Comparison of ENCODE assay signal across 8 cellular contexts in the genomic region with DNA sequence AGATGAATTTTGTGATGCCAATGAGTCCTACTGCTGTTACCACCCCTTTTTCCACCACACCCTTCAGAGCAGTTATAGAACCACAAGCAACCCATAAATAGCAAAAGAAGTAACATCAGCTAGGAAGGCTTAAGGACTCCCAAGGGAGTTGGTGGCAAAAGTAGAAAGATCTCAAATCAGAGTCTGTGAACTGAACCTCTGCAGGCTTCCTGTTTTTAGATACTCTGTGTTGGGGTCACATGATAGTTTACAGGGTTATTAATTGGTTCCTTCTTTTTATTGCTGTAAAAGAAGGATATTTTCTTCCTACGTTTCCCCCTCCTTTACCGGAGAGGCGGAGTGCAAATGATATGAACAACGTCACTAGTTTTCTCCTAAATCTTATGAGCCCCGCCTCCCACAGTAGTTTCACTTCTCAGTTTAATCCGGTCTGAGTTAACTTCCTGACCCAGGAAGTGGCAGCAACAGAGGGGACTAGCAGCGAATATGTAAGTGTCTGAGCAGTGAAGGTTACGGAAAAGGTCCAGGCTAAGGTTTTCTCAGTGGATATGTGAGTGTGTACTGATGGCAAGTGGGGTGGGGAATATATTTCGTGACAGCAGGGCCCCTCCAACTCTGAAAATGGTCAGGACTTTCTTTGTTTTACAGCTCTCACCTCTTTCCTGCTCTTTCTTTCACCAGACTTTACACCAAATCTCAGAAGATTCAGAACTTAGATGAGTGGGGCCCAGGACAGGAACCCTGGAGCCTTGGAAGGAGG. TPM values are rescaled to one million over a fixed set of nuclear protein-coding genes. Genes with fewer than 3 reads are reported as not detected.
DNase-seq lines count a peak whose midpoint lies in the region; ATAC-seq and TF ChIP-seq lines count a peak whose summit lies in the region.

TRIM38 (plus strand) TSS at position 435 of the 760 bp plus-strand sequence. CDS start 3,721 bp downstream, outside the sequence.

- H3K4me3 ChIP-seq in ACC112 (ENCODE audit: low read depth, low read length) = peak within 1 kb of the TSS; percentile 78
- peak within 1 kb of the TSS; percentile 93 for H3K4me3 ChIP-seq in OCI-LY1 (ENCODE audit: low read depth, low read length, poor library complexity, severe bottlenecking)
- peak within 1 kb of the TSS; percentile 56 to 71 (median 62) for H3K4me3 ChIP-seq in esophagus muscularis mucosa

- H3K36me3 Mint-ChIP-seq in natural killer cell = peaks cover 11% of the 10 kb centered on the region

- TF ChIP-seq EP300 in esophagus muscularis mucosa (IDR thresholded peaks at IDR 0.05) = no peak

- no peaks in the 10 kb centered on the region for H3F3A ChIP-seq in OCI-LY1 (ENCODE audit: insufficient read depth, low read length)

- intact Hi-C loops in esophagus muscularis mucosa (cut with DNase I) (loop anchor here (5.0 kb wide), 1 partner anchor 35 kb away; no protein-coding TSS in a partner anchor), natural killer cell (cut with micrococcal nuclease) (loop anchor here (2.0 kb wide), 1 partner anchor 30 kb away; no protein-coding TSS in a partner anchor)

- WGBS in esophagus muscularis mucosa = 12% methylated on average over 9 of the region's 9 CpGs

- H4K20me1 ChIP-seq in OCI-LY1 (ENCODE audit: insufficient read depth, low read length) = no peaks in the 10 kb centered on the region

- no peaks in the 10 kb centered on the region for H3K27me3 ChIP-seq in ACC112 (ENCODE audit: insufficient read depth, low read length)
- H3K27me3 ChIP-seq in OCI-LY1 (ENCODE audit: insufficient read depth, low read length) = no peaks in the 10 kb centered on the region
- no peaks in the 10 kb centered on the region for H3K27me3 ChIP-seq in esophagus muscularis mucosa

- no peak for TF ChIP-seq CTCF in OCI-LY1 (IDR thresholded peaks at IDR 0.05; ENCODE audit: low read length)
- TF ChIP-seq CTCF in esophagus muscularis mucosa (IDR thresholded peaks at IDR 0.05) = no peak
- TF ChIP-seq CTCF in natural killer cell (IDR thresholded peaks at IDR 0.05) = no peak

- H3K9me3 Mint-ChIP-seq in natural killer cell = peaks cover 0 to 2% of the 10 kb centered on the region in 2 donors

- peak; percentile 77 for TF ChIP-seq POLR2A in esophagus muscularis mucosa (IDR thresholded peaks at IDR 0.05; ENCODE audit: low read depth)

- H3K27ac Mint-ChIP-seq in natural killer cell = peak within 1 kb of the TSS; percentile 96 to 99

- no peaks in the 10 kb centered on the region for H3K9me2 ChIP-seq in OCI-LY1 (ENCODE audit: low read depth, low read length)

- H3K4me3 Mint-ChIP-seq in natural killer cell = peak within 1 kb of the TSS; percentile 98

- peaks cover 17% of the 10 kb centered on the region for H3K36me3 ChIP-seq in ACC112 (ENCODE audit: insufficient read depth, low read length)
- H3K36me3 ChIP-seq in OCI-LY1 (ENCODE audit: insufficient read depth, low read length) = peaks cover 31% of the 10 kb centered on the region
- H3K36me3 ChIP-seq in esophagus muscularis mucosa = peaks cover 7 to 25% (median 10%) of the 10 kb centered on the region in 4 donors

- H2AFZ ChIP-seq in ACC112 (ENCODE audit: low read length, unreplicated experiment) = peak within 1 kb of the TSS; percentile 19
- H2AFZ ChIP-seq in OCI-LY1 (ENCODE audit: low read length) = no peak within 1 kb of the TSS

- no peaks in the 10 kb centered on the region for H3K27me3 Mint-ChIP-seq in natural killer cell (ENCODE audit: low read depth in 2 of 2)

- peaks cover 23% of the 10 kb centered on the region for H3K4me1 ChIP-seq in ACC112 (ENCODE audit: control insufficient read depth, insufficient read depth, low read length, unreplicated experiment)
- H3K4me1 ChIP-seq in OCI-LY1 (ENCODE audit: insufficient read depth, low read length, severe bottlenecking) = peaks cover 43% of the 10 kb centered on the region
- peaks cover 26 to 56% (median 50%) of the 10 kb centered on the region in 4 donors for H3K4me1 ChIP-seq in esophagus muscularis mucosa

- H3K4me1 Mint-ChIP-seq in natural killer cell = peaks cover 69 to 72% of the 10 kb centered on the region in 2 donors

- H3K9me3 ChIP-seq in OCI-LY1 (ENCODE audit: low read length) (peaks cover 15% of the 10 kb centered on the region; the same call in 1 of the 2 replicates), esophagus muscularis mucosa (peaks cover 0 to 4% (median 0%) of the 10 kb centered on the region in 4 donors)

- DNase-seq in activated T-cell treated with anti-CD3 and anti-CD28 coated beads for 48 hours (ENCODE audit: low read depth) (peak; percentile 43), esophagus muscularis mucosa (ENCODE audit: extremely low spot score) (peak; percentile 93), natural killer cell (peak; percentile 48), stromal cell of bone marrow (ENCODE audit: low read depth) (peak; percentile 94)

- peak within 1 kb of the TSS; percentile 97 for H3K9ac ChIP-seq in OCI-LY1 (ENCODE audit: low read length)

- peak within 1 kb of the TSS; percentile 86 for H3K27ac ChIP-seq in ACC112 (ENCODE audit: low read depth, low read length)
- H3K27ac ChIP-seq in OCI-LY1 (ENCODE audit: low read depth, low read length, poor library complexity, severe bottlenecking) = peak within 1 kb of the TSS; percentile 92
- peak within 1 kb of the TSS; percentile 85 to 89 (median 86) for H3K27ac ChIP-seq in esophagus muscularis mucosa (replicated peaks in 1 of 4)

- H3K79me2 ChIP-seq in ACC112 (ENCODE audit: control insufficient read depth, insufficient read depth, low read length, unreplicated experiment) (peaks cover 37% of the 10 kb centered on the region), OCI-LY1 (ENCODE audit: insufficient read depth, low read length) (peaks cover 5% of the 10 kb centered on the region; the same call in 1 of the 2 replicates)

- peak within 1 kb of the TSS; percentile 98 for H3K4me2 ChIP-seq in OCI-LY1 (ENCODE audit: low read length)

- peak; percentile 65 for ATAC-seq in GM18520 (IDR thresholded peaks at IDR 0.05; ENCODE audit: unreplicated experiment)
- ATAC-seq in HG03039 (IDR thresholded peaks at IDR 0.05; ENCODE audit: unreplicated experiment) = peak; percentile 77
- ATAC-seq in natural killer cell = peak; percentile 94 to 95 (median 94)

RNA-seq across cellular contexts. Expression of gene TRIM38, which starts in this region (rescaled TPM):
- total RNA-seq in esophagus muscularis mucosa (1 to 10 TPM; 5.3 to 6.4 (median 5.9) TPM), natural killer cell (10 to 100 TPM; 25.5 to 30.5 (median 27.1) TPM)

Comparison
In these comparisons a context has a peak if more than half of its experiments do, and no peak if none do; other contexts are left out.
1. Peak in every context shown above with its lines: DNase-seq, ATAC-seq, H3K4me3 ChIP-seq and H3K27ac ChIP-seq.
2. DNase-seq: peak in every context shown above with its lines; median percentile 94 in stromal cell of bone marrow; 93 in esophagus muscularis mucosa; 48 in natural killer cell; 43 in activated T-cell treated with anti-CD3 and anti-CD28 coated beads for 48 hours.